ENCODE assay signal across 20 cellular contexts in the genomic region with DNA sequence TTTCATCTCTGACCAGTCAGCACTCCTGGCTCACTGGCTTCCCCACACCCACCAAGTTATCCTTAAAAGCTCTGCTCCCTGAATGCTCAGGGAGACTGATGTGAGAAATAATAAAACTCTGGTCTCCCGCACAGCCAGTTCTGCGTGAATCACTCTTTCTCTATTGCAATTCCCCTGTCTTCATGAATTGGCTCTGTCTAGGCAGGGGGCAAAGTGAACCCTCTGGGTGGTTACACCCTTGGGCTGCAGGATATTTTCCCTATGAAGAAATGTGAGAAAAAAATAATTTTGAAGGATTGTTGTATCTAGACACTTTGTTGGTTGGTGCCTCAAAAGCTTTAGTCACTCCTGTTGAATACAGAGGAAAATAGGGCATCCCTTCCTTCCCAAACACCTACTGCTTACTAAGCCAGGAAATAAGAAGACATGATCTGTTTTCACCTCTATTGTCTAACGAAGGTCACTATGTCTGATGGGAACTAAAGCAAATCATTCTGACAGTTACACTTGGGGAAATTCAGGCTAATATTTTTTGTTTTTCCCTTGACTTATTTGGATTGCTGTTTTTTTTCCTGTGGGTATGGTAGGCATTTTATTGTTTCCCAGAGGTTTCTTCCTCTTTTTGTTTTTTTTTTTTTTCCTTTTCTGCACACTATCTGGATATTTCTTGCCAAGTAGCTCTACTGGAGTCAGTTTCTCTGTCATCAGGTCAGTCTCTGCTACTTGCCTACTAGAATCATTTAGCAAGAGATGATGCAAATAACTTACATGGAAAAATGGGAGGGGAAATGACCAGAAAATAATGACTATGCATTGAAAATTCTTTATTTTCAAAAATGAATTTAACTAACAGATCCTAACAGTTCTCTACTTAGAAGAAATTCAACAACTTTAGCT. TPM values are rescaled to one million over a fixed set of nuclear protein-coding genes. Genes with fewer than 3 reads are reported as not detected.
A peak's percentile ranks its signal among the peaks of the same experiment; 100 is the strongest.
DNase-seq lines count a peak whose midpoint lies in the region; ATAC-seq, FAIRE-seq and TF ChIP-seq lines count a peak whose summit lies in the region.
"Had no signal": no experiment of that assay in that cellular context is flagged by ENCODE, and none has a peak within 500 bp of the region (broad histone marks: within the 10 kb centered on the region; RNA-seq: fewer than 3 reads in every experiment).

No MANE protein-coding gene starts in this region.

- no peak overlapping the region for H3K9ac ChIP-seq in endothelial cell of umbilical vein (replicated peaks; ENCODE audit: extremely low read depth, insufficient read depth, low read length)

- POLR2A ChIA-PET in endothelial cell of umbilical vein (lab: Charles Lee): no interaction called here

- FAIRE-seq in endothelial cell of umbilical vein (lab: Jason Lieb, UNC): peak; percentile 69
- FAIRE-seq: colon had no signal

- intact Hi-C loops in activated naive CD4-positive, alpha-beta T cell treated with anti-CD3 and anti-CD28 coated beads for 36 hours (cut with micrococcal nuclease): no loop called here
- intact Hi-C loops in endothelial cell of umbilical vein (cut with micrococcal nuclease): loop anchor here (2.0 kb wide), 1 partner anchor 16 kb away; a partner anchor contains a TSS
- intact Hi-C loops in spleen (cut with DNase I; ENCODE audit: low total_unique reads): no loop called here

- no TSS peak for BruUV-seq in endothelial cell of umbilical vein (replicated peaks; lab: Mats Ljungman, UMichigan)

- H3K27me3 ChIP-seq in endothelial cell of umbilical vein (ENCODE audit: control insufficient read depth in 2 of 2, insufficient read depth in 2 of 2, low read length in 2 of 2) (no peaks in the 10 kb centered on the region), spleen (replicated peaks in 1 of 7) (no peaks in the 10 kb centered on the region)

- H3K9me3 ChIP-seq in KOPT-K1 (ENCODE audit: insufficient read depth, low read length, poor library complexity, severe bottlenecking) (peaks cover 22% of the 10 kb centered on the region), endothelial cell of umbilical vein (replicated peaks; ENCODE audit: control insufficient read depth, insufficient read depth, low read length) (no peaks in the 10 kb centered on the region), spleen (no peaks in the 10 kb centered on the region)

- no peaks in the 10 kb centered on the region for H3K9me1 ChIP-seq in endothelial cell of umbilical vein (replicated peaks; ENCODE audit: control insufficient read depth, extremely low read depth, insufficient read depth, low read length)

- 67 to 81% (median 73%) methylated on average over 3 of the region's 3 CpGs for WGBS in spleen, 5 donors

- CTCF ChIA-PET in activated naive CD4-positive, alpha-beta T cell treated with anti-CD3 and anti-CD28 coated beads for 36 hours (lab: Charles Lee): interaction anchor here (0.8 to 1.6 kb wide), 5 partner anchors 8 to 57 kb away, joined by 3 to 5 read pairs (median 3); no protein-coding TSS in a partner anchor
- CTCF ChIA-PET in endothelial cell of umbilical vein (lab: Charles Lee): interaction anchor here (0.6 to 1.3 kb wide), 6 partner anchors 53 to 85 kb away, joined by 3 to 5 read pairs (median 3); no protein-coding TSS in a partner anchor

- H2AFZ ChIP-seq in endothelial cell of umbilical vein (ENCODE audit: low read depth, low read length): no peak overlapping the region

- H3K4me1 Mint-ChIP-seq in activated naive CD4-positive, alpha-beta T cell treated with anti-CD3 and anti-CD28 coated beads for 36 hours (ENCODE audit: low read depth): peaks cover 44% of the 10 kb centered on the region

- H3K36me3 ChIP-seq in KOPT-K1 (ENCODE audit: insufficient read depth, low read length) (no peaks in the 10 kb centered on the region), endothelial cell of umbilical vein (ENCODE audit: control insufficient read depth in 2 of 2, extremely low read depth in 1 of 2, insufficient read depth in 2 of 2, low read length in 2 of 2) (no peaks in the 10 kb centered on the region), spleen (no peaks in the 10 kb centered on the region)

- TF ChIP-seq POLR2A in endothelial cell of umbilical vein (IDR thresholded peaks at IDR 0.05; ENCODE audit: low read depth, low read length): no peak
- no peak for TF ChIP-seq POLR2A in spleen (IDR thresholded peaks at IDR 0.05)

- H3K27ac ChIP-seq in KOPT-K1 (ENCODE audit: low read depth, low read length, poor library complexity, severe bottlenecking) (peak overlapping the region; percentile 73), endothelial cell of umbilical vein (ENCODE audit: insufficient read depth, low read depth, low read length) (no peak overlapping the region), spleen (peak overlapping the region in 7 of 8 donors; percentile 37 to 71 (median 56))

- no peaks in the 10 kb centered on the region for H3K36me3 Mint-ChIP-seq in activated naive CD4-positive, alpha-beta T cell treated with anti-CD3 and anti-CD28 coated beads for 36 hours (ENCODE audit: low read depth)

- H3K27ac Mint-ChIP-seq in activated naive CD4-positive, alpha-beta T cell treated with anti-CD3 and anti-CD28 coated beads for 36 hours: peak overlapping the region; percentile 91

- no peak overlapping the region for H3K4me2 ChIP-seq in endothelial cell of umbilical vein (ENCODE audit: insufficient read depth, low read length)

- peaks cover 14% of the 10 kb centered on the region for H3K4me1 ChIP-seq in endothelial cell of umbilical vein (ENCODE audit: control insufficient read depth, extremely low read depth, insufficient read depth, low read length)
- H3K4me1 ChIP-seq in spleen: peaks cover 0 to 47% (median 25%) of the 10 kb centered on the region in 6 donors

- no peaks in the 10 kb centered on the region for H4K20me1 ChIP-seq in endothelial cell of umbilical vein (replicated peaks; ENCODE audit: control insufficient read depth, extremely low read depth, insufficient read depth, low read length)

- H3K27me3 Mint-ChIP-seq in activated naive CD4-positive, alpha-beta T cell treated with anti-CD3 and anti-CD28 coated beads for 36 hours (ENCODE audit: low read depth): no peaks in the 10 kb centered on the region

- no peak for ATAC-seq in GM19324 (IDR thresholded peaks at IDR 0.05; ENCODE audit: low FRiP score, unreplicated experiment)
- ATAC-seq: SK-N-SH treated with all-trans-retinoic acid at 6 μM for 48 hours had no signal

- H3K9me3 Mint-ChIP-seq in activated naive CD4-positive, alpha-beta T cell treated with anti-CD3 and anti-CD28 coated beads for 36 hours: no peaks in the 10 kb centered on the region

- no peak overlapping the region for H3K4me3 Mint-ChIP-seq in activated naive CD4-positive, alpha-beta T cell treated with anti-CD3 and anti-CD28 coated beads for 36 hours

- H3K4me3 ChIP-seq in endothelial cell of umbilical vein (replicated peaks in 1 of 3; ENCODE audit: insufficient read depth in 1 of 3, low read depth in 1 of 3, low read length in 3 of 3) (no peak overlapping the region), spleen (no peak overlapping the region)

- no peak for DNase-seq in activated naive CD4-positive, alpha-beta T cell treated with anti-CD3 and anti-CD28 coated beads for 36 hours
- DNase-seq in activated naive CD4-positive, alpha-beta T cell treated with Interleukin-2 at 50 U/mL for 16 hours: no peak
- DNase-seq in endothelial cell of umbilical vein (ENCODE audit: low read depth, low spot score) (peak; percentile 71), spleen (no peak), SHP77 treated with DMSO at 0.1 percent for 48 hours (lab: John Stamatoyannopoulos, UW) (no peak), NCI-H345 treated with DMSO at 0.1 percent for 48 hours (lab: John Stamatoyannopoulos, UW; ENCODE audit: unreplicated experiment) (no peak)
- DNase-seq: activated CD8-positive, alpha-beta memory T cell treated with anti-CD3 and anti-CD28 coated beads, Interleukin-2, amount 50 U/mL, for 48 hours; amygdala; hypothalamus; Karpas-422; NCI-H146; NCI-H446; stimulated activated CD4-positive, alpha-beta T cell treated with anti-CD3 and anti-CD28 coated beads, Interleukin-2, amount 100 ng/mL, for 24 hours; stimulated activated CD8-positive, alpha-beta memory T cell treated with anti-CD3 and anti-CD28 coated beads, Interleukin-4, amount 100 ng/mL, for 48 hours; trophoblast cell had no signal

- H3K79me2 ChIP-seq in endothelial cell of umbilical vein (ENCODE audit: control insufficient read depth, insufficient read depth, low read length): no peaks in the 10 kb centered on the region

- dilution Hi-C loops in endothelial cell of umbilical vein (cut with MboI; ENCODE audit: extremely low pct_ligation_motif_present, low sequenced_read_pairs): no loop called here

- no peak for TF ChIP-seq CTCF in endothelial cell of umbilical vein (IDR thresholded peaks at IDR 0.05; ENCODE audit: extremely low read depth in 1 of 2, insufficient read depth in 1 of 2, low read depth in 1 of 2, low read length in 2 of 2)
- no peak for TF ChIP-seq CTCF in spleen (IDR thresholded peaks at IDR 0.05 in 8 of 11, conservative IDR thresholded peaks at IDR 0.05 in 3 of 11)

TF ChIP-seq in endothelial cell of umbilical vein, 7 proteins besides CTCF, POLR2A, EP300 and RAD21 (continues in another document):
- TF ChIP-seq EZH2 (IDR thresholded peaks at IDR 0.05; ENCODE audit: borderline replicate concordance, low read depth, low read length, severe bottlenecking): no peak
- TF ChIP-seq POLR2AphosphoS5 (IDR thresholded peaks at IDR 0.05; ENCODE audit: insufficient read depth, low read depth, low read length): no peak
- TF ChIP-seq, protein P1, sequence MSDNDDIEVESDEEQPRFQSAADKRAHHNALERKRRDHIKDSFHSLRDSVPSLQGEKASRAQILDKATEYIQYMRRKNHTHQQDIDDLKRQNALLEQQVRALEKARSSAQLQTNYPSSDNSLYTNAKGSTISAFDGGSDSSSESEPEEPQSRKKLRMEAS (IDR thresholded peaks at IDR 0.05; ENCODE audit: insufficient read depth, insufficient read length): no peak
- no peak for TF ChIP-seq GATA2 (IDR thresholded peaks at IDR 0.05; ENCODE audit: insufficient read depth, insufficient read length, low read depth, low read length)
- no peak for TF ChIP-seq MYC (IDR thresholded peaks at IDR 0.05; ENCODE audit: low read depth, low read length)
- no peak for TF ChIP-seq FOS (IDR thresholded peaks at IDR 0.05; ENCODE audit: borderline replicate concordance, insufficient read depth, low read length)

RNA-seq across cellular contexts. Expression of a gene that starts 15.4 kb away (rescaled TPM):
- 10 to 100 TPM; 31.8 to 32.7 TPM for total RNA-seq in activated naive CD4-positive, alpha-beta T cell treated with anti-CD3 and anti-CD28 coated beads for 36 hours
- total RNA-seq in endothelial cell of umbilical vein: 18.5 and 31.2 TPM in 2 replicates
- 35.6 and 55.0 TPM in 2 replicates for polyA plus RNA-seq in endothelial cell of umbilical vein
- polyA plus RNA-seq in endothelial cell of umbilical vein (2011; cell fraction: cytosol; rRNA removed): 41.6 and 43.6 TPM in 2 replicates
- polyA plus RNA-seq in endothelial cell of umbilical vein (2011; cell fraction: nucleus; rRNA removed): 20.3 and 25.2 TPM in 2 replicates
- 18.1 and 23.7 TPM in 2 replicates for polyA plus RNA-seq in endothelial cell of umbilical vein (2012)
- 82.8 and 95.4 TPM in 2 replicates for polyA minus RNA-seq in endothelial cell of umbilical vein
- polyA minus RNA-seq in endothelial cell of umbilical vein (2011; cell fraction: cytosol; rRNA and poly(A)+ RNA removed): not detected
- 40.0 and 41.3 TPM in 2 replicates for polyA minus RNA-seq in endothelial cell of umbilical vein (2011; cell fraction: nucleus; rRNA and poly(A)+ RNA removed)
- total RNA-seq in spleen: 100 to 1,000 TPM in 3 of 7 donors, 10 to 100 TPM in 4; 62.0 to 156 (median 95.6) TPM
- 10 to 100 TPM; 19.5 to 27.5 (median 19.6) TPM for polyA plus RNA-seq in spleen
- polyA plus RNA-seq: neural cell had no signal
